8 cellular contexts compared by ENCODE assay signal in genomic region chr17:9645858-9646555, GRCh38. TPM values are rescaled to one million over a fixed set of nuclear protein-coding genes. Genes with fewer than 3 reads are reported as not detected.
A peak's percentile ranks its signal among the peaks of the same experiment; 100 is the strongest.
DNase-seq lines count a peak whose midpoint lies in the region; ATAC-seq and TF ChIP-seq lines count a peak whose summit lies in the region.

No MANE protein-coding gene starts in this region.

- CTCF ChIA-PET in Calu3 (lab: Charles Lee) = interaction anchor here (0.6 kb wide), 1 partner anchor 70 kb away, joined by 4 read pairs; the partner anchor contains the start of gene STX8

- H3K4me3 ChIP-seq in epithelial cell of proximal tubule (ENCODE audit: low read depth, low read length) = peak overlapping the region; percentile 79

- DNase-seq in Calu3 = peak; percentile 67
- peak; percentile 68 for DNase-seq in HK-2 (ENCODE audit: unreplicated experiment)
- DNase-seq in UCSD-AML1 (lab: John Stamatoyannopoulos, UW; ENCODE audit: unreplicated experiment) = peak; percentile 45
- peak; percentile 16 for DNase-seq in epithelial cell of proximal tubule (ENCODE audit: low read depth)
- no peak for DNase-seq in activated effector memory CD4-positive, alpha-beta T cell treated with Interleukin-2 at 50 U/mL for 16 hours

- H3K4me1 Mint-ChIP-seq in Calu3 (ENCODE audit: low read depth, unreplicated experiment) (peaks cover 11% of the 10 kb centered on the region), nephron (peaks cover 19% of the 10 kb centered on the region)

- H3K36me3 Mint-ChIP-seq in Calu3 (ENCODE audit: insufficient read depth, unreplicated experiment) (peaks cover 22% of the 10 kb centered on the region), nephron (ENCODE audit: low read depth) (no peaks in the 10 kb centered on the region)

- no peaks in the 10 kb centered on the region for H3K27me3 Mint-ChIP-seq in Calu3 (ENCODE audit: unreplicated experiment)
- H3K27me3 Mint-ChIP-seq in nephron (ENCODE audit: low read depth) = peaks cover 59% of the 10 kb centered on the region

- TF ChIP-seq CTCF in Calu3 (IDR thresholded peaks at IDR 0.05; ENCODE audit: unreplicated experiment) (no peak), epithelial cell of proximal tubule (conservative IDR thresholded peaks at IDR 0.05; ENCODE audit: low read depth, low read length) (peak; percentile 42), nephron (IDR thresholded peaks at IDR 0.05; ENCODE audit: unreplicated experiment in 3 of 3) (no peak)

- ATAC-seq in HG03025 (IDR thresholded peaks at IDR 0.05; ENCODE audit: low FRiP score, unreplicated experiment) (no peak), HG02970 (IDR thresholded peaks at IDR 0.05; ENCODE audit: low FRiP score, unreplicated experiment) (no peak)

- H3K9me3 Mint-ChIP-seq in Calu3 (ENCODE audit: low read depth, unreplicated experiment) (no peaks in the 10 kb centered on the region), nephron (no peaks in the 10 kb centered on the region)

- H3K27ac Mint-ChIP-seq in Calu3 (ENCODE audit: unreplicated experiment) = peak overlapping the region; percentile 82
- peak overlapping the region; percentile 11 to 80 (median 44) for H3K27ac Mint-ChIP-seq in nephron

- H3K4me3 Mint-ChIP-seq in Calu3 (ENCODE audit: low read depth, unreplicated experiment) = peak overlapping the region; percentile 93
- peak overlapping the region; percentile 81 to 89 (median 86) for H3K4me3 Mint-ChIP-seq in nephron

- no TSS peak for BruUV-seq in Calu3 (replicated peaks; lab: Mats Ljungman, UMichigan)

- intact Hi-C loops in Calu3 (cut with micrococcal nuclease; ENCODE audit: unreplicated experiment) = loop anchor here (2.0 to 5.0 kb wide), 2 partner anchors 31 to 69 kb away; partner anchors contain the start of genes CFAP52 and STX8

RNA-seq across cellular contexts. Expression of gene USP43, which starts 0.7 kb away (rescaled TPM):
- total RNA-seq in Calu3 (2022) = 6.7 and 8.5 TPM in 2 replicates
- total RNA-seq in epithelial cell of proximal tubule = 7.8 and 10.3 TPM in 2 replicates
